In the genomic region with DNA sequence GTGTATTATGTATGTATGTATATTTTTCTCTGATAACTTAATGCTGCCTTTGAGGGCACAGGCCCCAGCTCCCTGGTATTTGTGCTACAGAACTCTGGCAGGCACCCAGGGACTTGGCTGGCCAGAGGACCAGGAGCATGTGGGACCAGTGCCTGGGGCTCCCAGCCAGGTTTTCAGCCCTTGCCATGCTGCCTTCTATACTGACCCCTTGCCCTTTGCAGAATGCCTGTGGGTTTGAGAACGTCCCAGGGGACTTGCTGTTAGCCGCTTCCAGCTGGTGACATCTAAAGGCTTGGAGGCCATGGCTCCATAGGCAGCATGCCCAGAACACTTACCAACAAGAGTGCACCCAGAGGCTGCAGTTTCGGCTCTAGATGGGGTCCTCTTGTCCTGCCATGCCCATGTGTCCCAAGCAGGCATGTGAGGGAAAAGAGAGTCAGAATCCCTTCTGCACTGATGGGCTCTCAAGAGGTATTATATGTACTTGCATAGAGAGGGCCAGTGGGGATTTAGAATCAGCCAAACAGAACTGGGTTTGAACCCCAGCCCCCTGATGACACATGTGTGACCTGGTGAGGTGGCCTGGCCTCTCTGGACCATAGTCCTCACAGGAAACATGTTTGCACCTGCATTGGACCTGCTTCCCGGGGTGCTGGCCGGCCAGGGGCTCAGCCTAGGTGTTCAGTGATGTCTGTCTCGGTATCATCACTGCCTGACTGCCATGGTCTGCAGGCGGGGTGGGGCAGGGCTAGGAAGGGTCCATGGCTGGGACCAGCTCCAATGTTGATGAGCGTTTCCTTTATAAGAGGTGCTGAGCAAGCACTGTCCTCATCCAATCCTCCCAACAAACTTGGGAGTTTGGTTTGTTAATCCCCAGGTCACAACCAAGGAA, we compare ENCODE assay signal across 10 cellular contexts.
A peak's percentile ranks its signal among the peaks of the same experiment; 100 is the strongest.
DNase-seq lines count a peak whose midpoint lies in the region; ATAC-seq lines count a peak whose summit lies in the region.
"Had no signal": no experiment of that assay in that cellular context is flagged by ENCODE, and none has a peak within 500 bp of the region (broad histone marks: within the 10 kb centered on the region; RNA-seq: fewer than 3 reads in every experiment).

No MANE protein-coding gene starts in this region.

- DNase-seq in M059J (ENCODE audit: low read depth): peak; percentile 88
- peak; percentile 52 for DNase-seq in brain pericyte (ENCODE audit: low read depth, low spot score)
- DNase-seq in right cardiac atrium: peak; percentile 81 to 89 (median 87)
- DNase-seq in stromal cell of bone marrow (ENCODE audit: low read depth): peak; percentile 66
- DNase-seq in T-helper 2 cell: no peak
- no peak for DNase-seq in CD1c-positive myeloid dendritic cell (ENCODE audit: extremely low spot score)
- DNase-seq in activated naive CD4-positive, alpha-beta T cell treated with anti-CD3 and anti-CD28 coated beads, Interleukin-2, amount 50 U/mL, for 16 hours: no peak
- DNase-seq: nephron progenitor cell had no signal

- H3K9me3 ChIP-seq in right cardiac atrium (ENCODE audit: control insufficient read depth, low read length): no peaks in the 10 kb centered on the region

- WGBS in right cardiac atrium: 69% methylated on average over 8 of the region's 8 CpGs

- peaks cover 2% of the 10 kb centered on the region for H3K4me1 ChIP-seq in right cardiac atrium (ENCODE audit: control insufficient read depth, insufficient read depth, low read length)

- peak; percentile 77 to 83 for ATAC-seq in right cardiac atrium
- no peak for ATAC-seq in GM18517 (IDR thresholded peaks at IDR 0.05; ENCODE audit: unreplicated experiment)
- ATAC-seq: activated naive CD4-positive, alpha-beta T cell treated with anti-CD3 and anti-CD28 coated beads, Interleukin-2, amount 50 U/mL, for 72 hours had no signal

- no peaks in the 10 kb centered on the region for H3K27me3 ChIP-seq in right cardiac atrium (ENCODE audit: control insufficient read depth, insufficient read depth)

- H3K27ac ChIP-seq in right cardiac atrium (ENCODE audit: low read length): peak overlapping the region; percentile 43

- H3K4me3 ChIP-seq in right cardiac atrium (ENCODE audit: low read length): no peak overlapping the region

- intact Hi-C loops in right cardiac atrium (cut with DNase I): loop anchor here in 1 of 4 donors (5.0 kb wide), 1 partner anchor 146 kb away; no protein-coding TSS in a partner anchor

Comparison
In these comparisons a context has a peak if more than half of its experiments do, and no peak if none do; other contexts are left out.
1. DNase-seq: peak in M059J (single experiment), brain pericyte (single experiment), right cardiac atrium (3 of 3) and stromal cell of bone marrow (single experiment); none in T-helper 2 cell (0 of 5), CD1c-positive myeloid dendritic cell (single experiment) and activated naive CD4-positive, alpha-beta T cell treated with anti-CD3 and anti-CD28 coated beads, Interleukin-2, amount 50 U/mL, for 16 hours (single experiment).